In the genomic region with DNA sequence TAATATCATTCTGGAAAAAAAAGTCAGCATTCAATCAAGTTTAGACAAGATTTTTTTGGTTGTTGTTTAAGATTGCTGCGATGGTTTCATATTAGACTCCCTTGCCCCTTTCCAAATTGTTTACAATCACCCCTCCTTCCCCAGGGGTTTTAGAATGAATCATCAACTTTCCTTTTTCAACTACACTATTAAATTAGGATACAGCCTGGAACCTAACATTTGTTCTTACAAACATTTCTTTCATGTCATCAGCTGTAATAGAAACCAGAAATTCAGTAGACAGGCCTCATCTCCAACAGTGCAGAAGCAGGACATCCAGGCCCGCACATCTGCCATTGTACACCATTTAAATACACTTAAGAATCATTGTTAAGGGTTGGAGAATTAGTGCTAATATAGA, we compare ENCODE assay signal across 20 cellular contexts. TPM values are rescaled to one million over a fixed set of nuclear protein-coding genes. Genes with fewer than 3 reads are reported as not detected.
DNase-seq lines count a peak whose midpoint lies in the region; ATAC-seq and TF ChIP-seq lines count a peak whose summit lies in the region.
"Had no signal": no experiment of that assay in that cellular context is flagged by ENCODE, and none has a peak within 500 bp of the region (broad histone marks: within the 10 kb centered on the region; RNA-seq: fewer than 3 reads in every experiment).

No MANE protein-coding gene starts in this region.

- H3K4me2 ChIP-seq in skeletal muscle satellite cell (ENCODE audit: low read length) = peak overlapping the region; percentile 65
- H3K4me2 ChIP-seq in MM.1S (ENCODE audit: low read depth, low read length) = no peak overlapping the region
- H3K4me2 ChIP-seq: neural progenitor cell had no signal

- DNase-seq in EH (ENCODE audit: low read depth) (peak; percentile 53), amniotic stem cell (lab: John Stamatoyannopoulos, UW) (no peak), MM.1S (no peak)
- no peak for DNase-seq in stimulated activated CD4-positive, alpha-beta T cell treated with anti-CD3 and anti-CD28 coated beads, Interleukin-1b, Interleukin-23, amount 100 ng/mL, for 48 hours
- DNase-seq: activated CD4-positive, alpha-beta T cell treated with anti-CD3 and anti-CD28 coated beads, Interleukin-2, amount 10 ng/mL, durations not matched to agents 7 days and 5 days; activated T-cell treated with anti-CD3 and anti-CD28 coated beads, Interleukin-2, amount 50 U/mL, for 4 hours; BE2C; H9; Karpas-422; lower lobe of right lung; NCI-H187; NCI-H524 treated with DMSO at 0.1 percent for 48 hours; stimulated activated naive CD8-positive, alpha-beta T cell treated with anti-CD3 and anti-CD28 coated beads, Interleukin-15, Interleukin-2, amounts not matched to agents 100 U/mL and 50 U/mL, for 24 hours had no signal

- WGBS in gastroesophageal sphincter (ENCODE audit: low coverage in 1 of 2), 2 donors = 20 to 24% methylated on average over 2 of the region's 2 CpGs

- TF ChIP-seq POLR2A in gastroesophageal sphincter (IDR thresholded peaks at IDR 0.05) = no peak

- H3K9me2 ChIP-seq in MM.1S (replicated peaks; ENCODE audit: insufficient read depth, low read length) = no peaks in the 10 kb centered on the region

- H3K27me3 ChIP-seq in gastroesophageal sphincter (no peaks in the 10 kb centered on the region), skeletal muscle satellite cell (ENCODE audit: control insufficient read depth, insufficient read depth, low read length) (no peaks in the 10 kb centered on the region), MM.1S (replicated peaks; ENCODE audit: insufficient read depth, low read length) (no peaks in the 10 kb centered on the region)
- H3K27me3 ChIP-seq: BE2C, neural progenitor cell had no signal

- H3K27ac ChIP-seq in gastroesophageal sphincter (peak overlapping the region; percentile 9 to 57 (median 39)), MM.1S (ENCODE audit: low read length) (no peak overlapping the region)
- H3K27ac ChIP-seq: lower lobe of right lung, neural progenitor cell had no signal

- TF ChIP-seq CTCF in gastroesophageal sphincter (IDR thresholded peaks at IDR 0.05) = no peak
- no peak for TF ChIP-seq CTCF in MM.1S (IDR thresholded peaks at IDR 0.05; ENCODE audit: low read length)

- TF ChIP-seq EP300 in gastroesophageal sphincter (IDR thresholded peaks at IDR 0.05) = no peak

- H3K36me3 ChIP-seq in gastroesophageal sphincter (no peaks in the 10 kb centered on the region), skeletal muscle satellite cell (ENCODE audit: insufficient read depth, low read length) (no peaks in the 10 kb centered on the region), MM.1S (replicated peaks; ENCODE audit: insufficient read depth, low read length) (no peaks in the 10 kb centered on the region)
- H3K36me3 ChIP-seq: BE2C, lower lobe of right lung, neural progenitor cell had no signal

- no peak overlapping the region for H2AFZ ChIP-seq in MM.1S (ENCODE audit: low read length)
- H2AFZ ChIP-seq: neural progenitor cell had no signal

- H3K9ac ChIP-seq in skeletal muscle satellite cell (ENCODE audit: low read depth, low read length) = peak overlapping the region; percentile 69
- no peak overlapping the region for H3K9ac ChIP-seq in MM.1S (ENCODE audit: low read length)
- H3K9ac ChIP-seq: neural progenitor cell had no signal

- no peaks in the 10 kb centered on the region for H3F3A ChIP-seq in MM.1S (ENCODE audit: insufficient read depth, low read length)

- H3K4me1 ChIP-seq in gastroesophageal sphincter (peaks cover 0 to 43% (median 10%) of the 10 kb centered on the region in 3 donors), skeletal muscle satellite cell (ENCODE audit: control insufficient read depth, insufficient read depth, low read length) (peaks cover 26% of the 10 kb centered on the region), MM.1S (ENCODE audit: low read length) (no peaks in the 10 kb centered on the region)
- H3K4me1 ChIP-seq: lower lobe of right lung had no signal

- no peak overlapping the region for H3K4me3 ChIP-seq in gastroesophageal sphincter
- H3K4me3 ChIP-seq in skeletal muscle satellite cell (ENCODE audit: low read length) = no peak overlapping the region
- no peak overlapping the region for H3K4me3 ChIP-seq in MM.1S (ENCODE audit: low read length)
- H3K4me3 ChIP-seq: lower lobe of right lung, neural progenitor cell, skin epidermis had no signal

- no peaks in the 10 kb centered on the region for H3K9me3 ChIP-seq in gastroesophageal sphincter
- no peaks in the 10 kb centered on the region for H3K9me3 ChIP-seq in skeletal muscle satellite cell (replicated peaks; ENCODE audit: low read length)
- no peaks in the 10 kb centered on the region for H3K9me3 ChIP-seq in MM.1S (replicated peaks; ENCODE audit: insufficient read depth, low read length)
- H3K9me3 ChIP-seq: BE2C, lower lobe of right lung had no signal

- H3K79me2 ChIP-seq in MM.1S (ENCODE audit: low read length) = no peaks in the 10 kb centered on the region

- ATAC-seq in SK-N-SH treated with all-trans-retinoic acid at 6 μM for 48 hours (peak; percentile 76), gastroesophageal sphincter (peak; percentile 74), HG03045 (IDR thresholded peaks at IDR 0.05; ENCODE audit: unreplicated experiment) (no peak)
- ATAC-seq: activated T-cell treated with anti-CD3 and anti-CD28 coated beads, Interleukin-2, amount 50 U/mL, for 4 hours; lower lobe of right lung; Panc1; stimulated activated naive CD8-positive, alpha-beta T cell treated with anti-CD3 and anti-CD28 coated beads, Interleukin-15, Interleukin-2, amounts not matched to agents 100 U/mL and 50 U/mL, for 24 hours had no signal

- H4K20me1 ChIP-seq in MM.1S (ENCODE audit: insufficient read depth, low read length) = no peaks in the 10 kb centered on the region

TF ChIP-seq in SK-N-SH treated with all-trans-retinoic acid at 6 μM for 48 hours, 23 proteins besides CTCF, POLR2A, EP300 and RAD21:
- TF ChIP-seq PPARA (CRISPR knock-in tag; IDR thresholded peaks at IDR 0.05; ENCODE audit: borderline replicate concordance) = no peak
- no peak for TF ChIP-seq ZC3H10 (CRISPR knock-in tag; IDR thresholded peaks at IDR 0.05)
- TF ChIP-seq ISL1 (CRISPR knock-in tag; IDR thresholded peaks at IDR 0.05) = peak; percentile 60
TF ChIP-seq in SK-N-SH treated with all-trans-retinoic acid at 6 μM for 48 hours: peak in this region for 1.

RNA-seq across cellular contexts. Expression of a gene that starts 44.4 kb away (rescaled TPM):
- 10 to 100 TPM in 2 of 4 donors, 1 to 10 TPM in 2; 5.2 to 11.5 (median 8.5) TPM for total RNA-seq in gastroesophageal sphincter
- 11.4 and 13.4 TPM in 2 replicates for total RNA-seq in skeletal muscle satellite cell (2012; rRNA removed)
